Comparison of ENCODE assay signal across 9 cellular contexts in genomic region chr6:6915219-6915618, GRCh38.
A peak's percentile ranks its signal among the peaks of the same experiment; 100 is the strongest.
DNase-seq lines count a peak whose midpoint lies in the region; ATAC-seq lines count a peak whose summit lies in the region.
"Had no signal": no experiment of that assay in that cellular context is flagged by ENCODE, and none has a peak within 500 bp of the region (broad histone marks: within the 10 kb centered on the region; RNA-seq: fewer than 3 reads in every experiment).

No MANE protein-coding gene starts in this region.

- H3K9me3 ChIP-seq in SK-N-MC (ENCODE audit: low read depth, low read length) (no peaks in the 10 kb centered on the region), right cardiac atrium (ENCODE audit: control insufficient read depth, low read length) (no peaks in the 10 kb centered on the region)

- H3K27ac ChIP-seq in SK-N-MC (no peak overlapping the region), right cardiac atrium (ENCODE audit: low read length) (peak overlapping the region; percentile 92), skin epidermis (peak overlapping the region in 15 of 21 experiments; percentile 14 to 80 (median 61))

- H3K36me3 ChIP-seq in SK-N-MC (ENCODE audit: insufficient read depth, low read length), result no peaks in the 10 kb centered on the region

- H3K4me1 ChIP-seq in right cardiac atrium (ENCODE audit: control insufficient read depth, insufficient read depth, low read length), result peaks cover 8% of the 10 kb centered on the region

- H3K4me3 ChIP-seq in SK-N-MC (0 out of 2 replicates have a peak overlapping the region, but pooled peaks have one; percentile 30), right cardiac atrium (ENCODE audit: low read length) (peak overlapping the region; percentile 24), skin epidermis (peak overlapping the region in 1 of 7 experiments; percentile 19)

- peak overlapping the region; percentile 32 for H3K9ac ChIP-seq in SK-N-MC (ENCODE audit: insufficient read length)

- no peak for ATAC-seq in right cardiac atrium
- ATAC-seq in GM18511 (IDR thresholded peaks at IDR 0.05; ENCODE audit: unreplicated experiment), result no peak
- no peak for ATAC-seq in HG03039 (IDR thresholded peaks at IDR 0.05; ENCODE audit: unreplicated experiment)

- WGBS in right cardiac atrium, result 79% methylated on average over 3 of the region's 3 CpGs

- DNase-seq in Kasumi-1 (lab: John Stamatoyannopoulos, UW) (peak; percentile 5 to 18), SK-N-MC (ENCODE audit: low read depth, low spot score) (no peak), right cardiac atrium (no peak), NCI-H345 (lab: John Stamatoyannopoulos, UW) (no peak)
- DNase-seq in activated CD4-positive, CD25-positive, alpha-beta regulatory T cell (lab: John Stamatoyannopoulos, UW), result no peak
- DNase-seq: NCI-H1048 had no signal

- no peaks in the 10 kb centered on the region for H3K27me3 ChIP-seq in right cardiac atrium (ENCODE audit: control insufficient read depth, insufficient read depth)

- intact Hi-C loops in right cardiac atrium (cut with DNase I), result no loop called here

Comparison
In these comparisons a context has a peak if more than half of its experiments do, and no peak if none do; other contexts are left out.
1. DNase-seq: peak in Kasumi-1 (2 of 2); none in SK-N-MC (single experiment), right cardiac atrium (0 of 3), activated CD4-positive, CD25-positive, alpha-beta regulatory T cell (0 of 4) and NCI-H345 (single experiment).